Comparison of ENCODE assay signal across 12 cellular contexts in genomic region chr9:107375651-107376369, GRCh38.
"Had no signal": no experiment of that assay in that cellular context is flagged by ENCODE, and none has a peak within 500 bp of the region (broad histone marks: within the 10 kb centered on the region; RNA-seq: fewer than 3 reads in every experiment).

No MANE protein-coding gene starts in this region.

- H3K4me1 ChIP-seq: adrenal gland, prostate gland, upper lobe of left lung had no signal

- H3K27me3 ChIP-seq: adrenal gland, brain microvascular endothelial cell, upper lobe of left lung had no signal

- H3K9me3 ChIP-seq: adrenal gland, prostate gland, upper lobe of left lung had no signal

- H3K4me3 ChIP-seq: adrenal gland, prostate gland, upper lobe of left lung had no signal

- DNase-seq: activated CD4-positive, alpha-beta T cell treated with anti-CD3 and anti-CD28 coated beads, Interleukin-2, amount 50 U/mL, for 1 hour; activated naive CD4-positive, alpha-beta T cell treated with anti-CD3 and anti-CD28 coated beads, Interleukin-2, amount 50 U/mL, for 16 hours; adrenal gland; brain microvascular endothelial cell; glutamatergic neuron; mesenchymal stem cell; occipital lobe; stimulated activated CD4-positive, alpha-beta T cell treated with anti-CD3 and anti-CD28 coated beads, Interleukin-12 subunit alpha, Interleukin-12 subunit beta, amount 100 ng/mL, for 4 hours; stimulated activated naive CD4-positive, alpha-beta T cell treated with Interleukin-2 at 50 U/mL for 16 hours; T-helper 2 cell; upper lobe of left lung had no signal

- H3K27ac ChIP-seq: adrenal gland, brain microvascular endothelial cell, prostate gland, upper lobe of left lung had no signal

- H3K36me3 ChIP-seq: adrenal gland, brain microvascular endothelial cell, prostate gland, upper lobe of left lung had no signal
